In genomic region chr14:105398726-105399440, GRCh38 we compare ENCODE assay signal across 8 cellular contexts. TPM values are rescaled to one million over a fixed set of nuclear protein-coding genes. Genes with fewer than 3 reads are reported as not detected.
A peak's percentile ranks its signal among the peaks of the same experiment; 100 is the strongest.
DNase-seq lines count a peak whose midpoint lies in the region; ATAC-seq and TF ChIP-seq lines count a peak whose summit lies in the region.

No MANE protein-coding gene starts in this region.

- WGBS in thymus = 21% methylated on average over 40 of the region's 40 CpGs

- no peaks in the 10 kb centered on the region for H4K20me1 ChIP-seq in PC-9 (ENCODE audit: insufficient read depth)

- H3K9me2 ChIP-seq in PC-9 (ENCODE audit: insufficient read depth) = no peaks in the 10 kb centered on the region

- H3K4me3 ChIP-seq in AG04450 (ENCODE audit: low read depth, low read length) (peak overlapping the region; percentile 82), PC-9 (peak overlapping the region; percentile 79), cardiac fibroblast (replicated peaks in 1 of 2; ENCODE audit: low read depth in 2 of 2, low read length in 2 of 2) (peak overlapping the region; percentile 73), left lung (peak overlapping the region; percentile 73 to 86), thymus (ENCODE audit: low read length) (peak overlapping the region; percentile 95)

- no TSS peak for BruUV-seq in PC-9 (replicated peaks; lab: Mats Ljungman, UMichigan)

- TF ChIP-seq CTCF in AG04450 (IDR thresholded peaks at IDR 0.05; ENCODE audit: low read depth, low read length) (no peak), PC-9 (conservative IDR thresholded peaks at IDR 0.05) (no peak), cardiac fibroblast (IDR thresholded peaks at IDR 0.05; ENCODE audit: low read depth, low read length) (no peak), left lung (IDR thresholded peaks at IDR 0.05) (no peak)

- peak overlapping the region; percentile 93 for H2AFZ ChIP-seq in PC-9

- H3K27me3 ChIP-seq in AG04450 (ENCODE audit: control insufficient read depth, insufficient read depth, low read length) (no peaks in the 10 kb centered on the region), PC-9 (ENCODE audit: insufficient read depth, low read depth) (no peaks in the 10 kb centered on the region), left lung (no peaks in the 10 kb centered on the region), thymus (ENCODE audit: control insufficient read depth, insufficient read depth) (no peaks in the 10 kb centered on the region)

- H3K27ac ChIP-seq in AG04450 (ENCODE audit: low read depth, low read length) = peak overlapping the region; percentile 11
- H3K27ac ChIP-seq in PC-9 = peak overlapping the region; percentile 34
- peak overlapping the region; percentile 79 to 92 for H3K27ac ChIP-seq in left lung
- H3K27ac ChIP-seq in thymus (ENCODE audit: low read depth) = peak overlapping the region; percentile 94

- H3K9me3 ChIP-seq in AG04450 (ENCODE audit: control insufficient read depth, insufficient read depth, low read length) = peaks cover 35% of the 10 kb centered on the region
- peaks cover 47% of the 10 kb centered on the region for H3K9me3 ChIP-seq in PC-9 (ENCODE audit: insufficient read depth, low read depth)
- H3K9me3 ChIP-seq in left lung = peaks cover 0 to 2% of the 10 kb centered on the region in 2 donors
- no peaks in the 10 kb centered on the region for H3K9me3 ChIP-seq in thymus (ENCODE audit: control insufficient read depth)

- DNase-seq in AG04450 (ENCODE audit: low read depth, low spot score) = no peak
- peak in 1 of 2 experiments; percentile 18 for DNase-seq in PC-9
- DNase-seq in cardiac fibroblast (ENCODE audit: low read depth in 2 of 2) = peak; percentile 32 to 53
- DNase-seq in left lung = no peak
- no peak for DNase-seq in D341Med (ENCODE audit: low spot score)

- POLR2A ChIA-PET in AG04450 (lab: Yijun Ruan, JAX) = no interaction called here
- POLR2A ChIA-PET in PC-9 (lab: Charles Lee; ENCODE audit: unreplicated experiment) = interaction anchor here (0.5 kb wide), 1 partner anchor 191 kb away, joined by 27 read pairs; no protein-coding TSS in a partner anchor

- H3K4me1 ChIP-seq in PC-9 (replicated peaks; ENCODE audit: insufficient read depth) (peaks cover 7% of the 10 kb centered on the region; the same call in 1 of the 2 replicates), left lung (peaks cover 13 to 41% of the 10 kb centered on the region in 2 donors), thymus (ENCODE audit: control insufficient read depth, insufficient read depth, low read length) (peaks cover 12% of the 10 kb centered on the region)

- ATAC-seq in GM18505 (IDR thresholded peaks at IDR 0.05; ENCODE audit: unreplicated experiment) (peak; percentile 31), HG03097 (IDR thresholded peaks at IDR 0.05; ENCODE audit: low FRiP score, unreplicated experiment) (peak; percentile 26), left lung (peak; percentile 52)

- no peak for TF ChIP-seq POLR2A in GM18505 (IDR thresholded peaks at IDR 0.05; ENCODE audit: borderline replicate concordance, extremely low read depth, insufficient read depth, insufficient read length)

- intact Hi-C loops in PC-9 (cut with micrococcal nuclease; ENCODE audit: unreplicated experiment) (no loop called here), left lung (cut with DNase I) (no loop called here)

- CTCF ChIA-PET in AG04450 (lab: Charles Lee) = interaction anchor here (1.4 to 1.9 kb wide), 2 partner anchors 10 to 17 kb away, joined by 4 to 5 read pairs; no protein-coding TSS in a partner anchor
- CTCF ChIA-PET in PC-9 (lab: Charles Lee) = no interaction called here

- peaks cover 11% of the 10 kb centered on the region for H3K79me2 ChIP-seq in PC-9 (ENCODE audit: low read depth)

- peaks cover 13% of the 10 kb centered on the region; the same call in 1 of the 2 replicates for H3F3A ChIP-seq in PC-9 (ENCODE audit: insufficient read depth, low read depth)

- peak overlapping the region; percentile 92 for H3K4me2 ChIP-seq in PC-9

- H3K36me3 ChIP-seq in PC-9 (ENCODE audit: low read depth) (peaks cover 22% of the 10 kb centered on the region), left lung (peaks cover 0 to 24% of the 10 kb centered on the region in 2 donors), thymus (ENCODE audit: control insufficient read depth, insufficient read depth) (peaks cover 9% of the 10 kb centered on the region)

RNA-seq across cellular contexts. Expression of gene TEX22, which starts 0.5 kb away (rescaled TPM):
- polyA plus RNA-seq in AG04450 (2011; rRNA removed) (0.05 and 0.14 TPM in 2 replicates), thymus (1.2 TPM)
- polyA minus RNA-seq in AG04450 (2011; rRNA and poly(A)+ RNA removed) = 0.14 and 0.39 TPM in 2 replicates
- total RNA-seq in PC-9 (2021) (2.6 and 6.5 TPM in 2 replicates), left lung (1 to 10 TPM; 1.7 to 3.0 TPM)

RNA-seq across cellular contexts. Expression of gene MTA1, which starts 20.7 kb away (rescaled TPM):
- 36.0 and 48.0 TPM in 2 replicates for polyA plus RNA-seq in AG04450 (2011; rRNA removed)
- 43.6 and 52.1 TPM in 2 replicates for polyA minus RNA-seq in AG04450 (2011; rRNA and poly(A)+ RNA removed)
- 124 and 147 TPM in 2 replicates for total RNA-seq in PC-9 (2021)
- 10 to 100 TPM; 60.6 to 81.8 TPM for total RNA-seq in left lung
- 80.8 TPM for polyA plus RNA-seq in thymus

Comparison
In these comparisons a context has a peak if more than half of its experiments do, and no peak if none do; other contexts are left out.
1. DNase-seq: peak in cardiac fibroblast (2 of 2); none in AG04450 (single experiment), left lung (0 of 2) and D341Med (single experiment).
2. H3K27ac ChIP-seq: peak in every context shown above with its lines; median percentile 94 in thymus; 86 in left lung; 34 in PC-9; 11 in AG04450.
3. Peak in every context shown above with its lines, with median percentiles within 50 percentile points of each other: H3K4me3 ChIP-seq and ATAC-seq.